17 cellular contexts compared by ENCODE assay signal in the genomic region with DNA sequence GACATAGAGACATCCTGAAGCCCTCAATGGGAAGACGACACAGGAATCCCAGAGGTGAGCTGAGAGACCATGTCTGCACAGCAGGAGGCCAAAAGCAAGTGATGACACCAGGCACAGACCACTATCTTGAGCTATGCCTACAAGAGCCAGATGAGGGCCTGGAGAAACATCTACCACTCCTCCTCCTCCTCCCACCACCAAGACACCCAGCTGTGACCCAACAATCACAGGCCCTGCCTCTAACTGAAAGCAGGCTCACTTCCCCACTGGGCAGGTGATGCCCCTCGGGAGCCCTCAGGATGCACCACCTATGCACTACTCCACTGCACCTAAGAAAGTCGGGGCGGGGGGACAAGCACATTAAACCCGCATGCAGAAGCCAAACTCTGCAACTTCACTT. TPM values are rescaled to one million over a fixed set of nuclear protein-coding genes. Genes with fewer than 3 reads are reported as not detected.
DNase-seq lines count a peak whose midpoint lies in the region; ATAC-seq and TF ChIP-seq lines count a peak whose summit lies in the region.
"Had no signal": no experiment of that assay in that cellular context is flagged by ENCODE, and none has a peak within 500 bp of the region (broad histone marks: within the 10 kb centered on the region; RNA-seq: fewer than 3 reads in every experiment).

No MANE protein-coding gene starts in this region.

- TF ChIP-seq CTCF in HEK293 (tag by site-specific recombination; IDR thresholded peaks at IDR 0.05) = no peak

- H3K9me3 ChIP-seq in HEK293 (ENCODE audit: control insufficient read depth, insufficient read depth, low read depth, low read length) = no peaks in the 10 kb centered on the region
- H3K9me3 ChIP-seq in naive thymus-derived CD4-positive, alpha-beta T cell (ENCODE audit: control insufficient read depth in 2 of 3, low read length in 3 of 3) = no peaks in the 10 kb centered on the region
- H3K9me3 ChIP-seq: BLaER1 treated with 17β-estradiol and CSF1 and Interleukin-3, amounts not matched to agents 10 nM and 100 nM; breast epithelium; SJCRH30 had no signal

- peaks cover 12 to 53% (median 25%) of the 10 kb centered on the region in 5 donors for H3K36me3 Mint-ChIP-seq in naive thymus-derived CD4-positive, alpha-beta T cell

- CTCF ChIA-PET in HEK293 (lab: Yijun Ruan, JAX) = interaction anchor here (1.0 to 1.3 kb wide), 2 partner anchors 46 to 200 kb away, joined by 4 to 6 read pairs; no protein-coding TSS in a partner anchor
- CTCF ChIA-PET in naive thymus-derived CD4-positive, alpha-beta T cell (lab: Charles Lee) = no interaction called here

- no peak overlapping the region for H3K4me3 ChIP-seq in HEK293 (ENCODE audit: low read depth, low read length)
- no peak overlapping the region for H3K4me3 ChIP-seq in naive thymus-derived CD4-positive, alpha-beta T cell (ENCODE audit: low read length)
- H3K4me3 ChIP-seq: BLaER1 treated with 17β-estradiol and CSF1 and Interleukin-3, amounts not matched to agents 10 nM and 100 nM; breast epithelium; SJCRH30 had no signal

- no peaks in the 10 kb centered on the region for H3K4me1 ChIP-seq in HEK293 (ENCODE audit: control insufficient read depth, insufficient read depth, low read length)
- H3K4me1 ChIP-seq in naive thymus-derived CD4-positive, alpha-beta T cell (ENCODE audit: control insufficient read depth in 2 of 2, insufficient read depth in 2 of 2, low read length in 2 of 2) = no peaks in the 10 kb centered on the region
- H3K4me1 ChIP-seq: BLaER1 treated with 17β-estradiol and CSF1 and Interleukin-3, amounts not matched to agents 10 nM and 100 nM; breast epithelium had no signal

- H3K27ac Mint-ChIP-seq in naive thymus-derived CD4-positive, alpha-beta T cell = peak overlapping the region in 5 of 9 donors; percentile 1 to 48 (median 6)

- H3K27me3 Mint-ChIP-seq in naive thymus-derived CD4-positive, alpha-beta T cell = no peaks in the 10 kb centered on the region
- H3K27me3 Mint-ChIP-seq: activated naive CD8-positive, alpha-beta T cell had no signal

- H3K27me3 ChIP-seq in naive thymus-derived CD4-positive, alpha-beta T cell (ENCODE audit: control insufficient read depth in 2 of 2, insufficient read depth in 2 of 2, low read length in 2 of 2) = no peaks in the 10 kb centered on the region
- H3K27me3 ChIP-seq: BLaER1 treated with 17β-estradiol and CSF1 and Interleukin-3, amounts not matched to agents 10 nM and 100 nM; breast epithelium; SJCRH30 had no signal

- DNase-seq in SIG-M5 treated with dmso at 0.1 percent for 504 hours (lab: John Stamatoyannopoulos, UW; ENCODE audit: unreplicated experiment) (peak; percentile 19), SIG-M5 (lab: John Stamatoyannopoulos, UW) (no peak), midbrain (lab: John Stamatoyannopoulos, UW) (no peak)
- no peak for DNase-seq in naive thymus-derived CD4-positive, alpha-beta T cell
- DNase-seq in stimulated activated CD4-positive, alpha-beta T cell treated with anti-CD3 and anti-CD28 coated beads, Interleukin-4, amount 100 ng/mL, for 4 hours = no peak
- DNase-seq: immature natural killer cell; NCI-H187; NCI-H510A; SJCRH30; stimulated activated naive CD8-positive, alpha-beta T cell treated with anti-CD3 and anti-CD28 coated beads, Interleukin-15, Interleukin-2, amounts not matched to agents 100 U/mL and 50 U/mL, for 24 hours had no signal

- peaks cover 22 to 91% of the 10 kb centered on the region in 2 experiments for H3K36me3 ChIP-seq in HEK293 (ENCODE audit: control insufficient read depth in 2 of 2, insufficient read depth in 1 of 2, low read length in 2 of 2)
- peaks cover 0 to 77% (median 9%) of the 10 kb centered on the region in 3 experiments for H3K36me3 ChIP-seq in naive thymus-derived CD4-positive, alpha-beta T cell (ENCODE audit: control insufficient read depth in 2 of 3, insufficient read depth in 3 of 3, low read length in 3 of 3)
- H3K36me3 ChIP-seq: breast epithelium had no signal

- intact Hi-C loops in naive thymus-derived CD4-positive, alpha-beta T cell (cut with micrococcal nuclease) = no loop called here

- peaks cover 6 to 15% (median 8%) of the 10 kb centered on the region in 7 donors for H3K4me1 Mint-ChIP-seq in naive thymus-derived CD4-positive, alpha-beta T cell

- POLR2A ChIA-PET in HEK293 (lab: Yijun Ruan, JAX) = interaction anchor here (0.6 kb wide), 1 partner anchor 349 kb away, joined by 6 read pairs; no protein-coding TSS in a partner anchor
- POLR2A ChIA-PET in naive thymus-derived CD4-positive, alpha-beta T cell (lab: Charles Lee) = no interaction called here

- H3K9me3 Mint-ChIP-seq in naive thymus-derived CD4-positive, alpha-beta T cell = no peaks in the 10 kb centered on the region
- H3K9me3 Mint-ChIP-seq: immature natural killer cell had no signal

- H3K27ac ChIP-seq in HEK293 (ENCODE audit: extremely low read depth, low read depth, low read length) (no peak overlapping the region), angular gyrus (ENCODE audit: low read depth, low read length) (peak overlapping the region; percentile 85)
- no peak overlapping the region for H3K27ac ChIP-seq in naive thymus-derived CD4-positive, alpha-beta T cell (ENCODE audit: low read depth, low read length)
- H3K27ac ChIP-seq: 22Rv1; BLaER1 treated with 17β-estradiol and CSF1 and Interleukin-3, amounts not matched to agents 10 nM and 100 nM; breast epithelium; SJCRH30 had no signal

- ATAC-seq in naive thymus-derived CD4-positive, alpha-beta T cell = no peak
- no peak for ATAC-seq in GM21576 (IDR thresholded peaks at IDR 0.05; ENCODE audit: unreplicated experiment)
- ATAC-seq: stimulated activated naive CD8-positive, alpha-beta T cell treated with anti-CD3 and anti-CD28 coated beads, Interleukin-15, Interleukin-2, amounts not matched to agents 100 U/mL and 50 U/mL, for 24 hours had no signal

- H3K4me3 Mint-ChIP-seq in naive thymus-derived CD4-positive, alpha-beta T cell = no peak overlapping the region
- H3K4me3 Mint-ChIP-seq: activated naive CD8-positive, alpha-beta T cell; immature natural killer cell had no signal

TF ChIP-seq in HEK293, 187 proteins besides CTCF, POLR2A, EP300 and RAD21:
- TF ChIP-seq ZIC2 (tag by site-specific recombination; IDR thresholded peaks at IDR 0.05) (peak; percentile 42; the same call in 1 of the 2 replicates), KLF9 (tag by site-specific recombination; IDR thresholded peaks at IDR 0.05; ENCODE audit: low read depth) (no peak)

RNA-seq across cellular contexts. Expression of a gene that starts 16.5 kb away (rescaled TPM):
- 10 to 100 TPM in 4 of 5 experiments, 1 to 10 TPM in 1; 9.4 to 16.2 (median 15.6) TPM for total RNA-seq in naive thymus-derived CD4-positive, alpha-beta T cell
- 10 to 100 TPM; 17.9 to 23.1 TPM for polyA plus RNA-seq in naive thymus-derived CD4-positive, alpha-beta T cell

RNA-seq across cellular contexts. Expression of a gene that starts 20.3 kb away (rescaled TPM):
- total RNA-seq in naive thymus-derived CD4-positive, alpha-beta T cell = 10 to 100 TPM; 24.7 to 38.7 (median 36.9) TPM
- polyA plus RNA-seq in naive thymus-derived CD4-positive, alpha-beta T cell = 10 to 100 TPM; 14.4 to 19.6 TPM
